21 cellular contexts compared by ENCODE assay signal in genomic region chr6:81875776-81876293, GRCh38.
DNase-seq lines count a peak whose midpoint lies in the region; ATAC-seq and TF ChIP-seq lines count a peak whose summit lies in the region.
"Had no signal": no experiment of that assay in that cellular context is flagged by ENCODE, and none has a peak within 500 bp of the region (broad histone marks: within the 10 kb centered on the region; RNA-seq: fewer than 3 reads in every experiment).

No MANE protein-coding gene starts in this region.

- H3K36me3 Mint-ChIP-seq in stimulated activated effector memory CD8-positive, alpha-beta T cell treated with anti-CD3 and anti-CD28 coated beads, Interleukin-12 subunit alpha, Interleukin-12 subunit beta, amount 100 ng/mL, for 72 hours = no peaks in the 10 kb centered on the region

- no peak overlapping the region for H4K91ac ChIP-seq in IMR-90 (ENCODE audit: insufficient read depth, low read depth, low read length)

- no peaks in the 10 kb centered on the region for H3K9me1 ChIP-seq in IMR-90 (ENCODE audit: insufficient read depth, low read length)

- H3K36me3 ChIP-seq in A673 (ENCODE audit: insufficient read depth, low read length, poor library complexity, severe bottlenecking) (no peaks in the 10 kb centered on the region), IMR-90 (ENCODE audit: control insufficient read depth, insufficient read depth, low read length) (no peaks in the 10 kb centered on the region)
- H3K36me3 ChIP-seq: HAP-1, SJCRH30 had no signal

- H2AK5ac ChIP-seq in IMR-90 (ENCODE audit: low read depth, low read length) = no peak overlapping the region

- no peaks in the 10 kb centered on the region for H3K4me1 Mint-ChIP-seq in stimulated activated effector memory CD8-positive, alpha-beta T cell treated with anti-CD3 and anti-CD28 coated beads, Interleukin-12 subunit alpha, Interleukin-12 subunit beta, amount 100 ng/mL, for 72 hours

- H4K8ac ChIP-seq in IMR-90 (ENCODE audit: low read depth in 2 of 2, low read length in 2 of 2) = no peak overlapping the region

- peaks cover 16% of the 10 kb centered on the region for H3K9me3 Mint-ChIP-seq in stimulated activated effector memory CD8-positive, alpha-beta T cell treated with anti-CD3 and anti-CD28 coated beads, Interleukin-12 subunit alpha, Interleukin-12 subunit beta, amount 100 ng/mL, for 72 hours

- no peak overlapping the region for H2AK9ac ChIP-seq in IMR-90 (replicated peaks; ENCODE audit: low read depth, low read length, poor library complexity)

- H3K4me1 ChIP-seq in A673 (ENCODE audit: insufficient read depth, low read length, poor library complexity, severe bottlenecking) (no peaks in the 10 kb centered on the region), IMR-90 (ENCODE audit: control insufficient read depth, insufficient read depth, low read length) (no peaks in the 10 kb centered on the region)
- H3K4me1 ChIP-seq: HAP-1, SJCRH30 had no signal

- CTCF ChIA-PET in A673 (lab: Charles Lee) (no interaction called here), IMR-90 (lab: Yijun Ruan, JAX) (no interaction called here)

- no peak for TF ChIP-seq RAD21 in IMR-90 (IDR thresholded peaks at IDR 0.05; ENCODE audit: low read length)

- H4K20me1 ChIP-seq in IMR-90 (ENCODE audit: insufficient read depth, low read length) = no peaks in the 10 kb centered on the region

- no peak overlapping the region for H4K5ac ChIP-seq in IMR-90 (ENCODE audit: low read depth, low read length)

- H3K18ac ChIP-seq in IMR-90 (ENCODE audit: low read depth, low read length) = no peak overlapping the region

- H3K56ac ChIP-seq in IMR-90 (ENCODE audit: extremely low read depth, insufficient read depth, low read length) = no peak overlapping the region

- H3K9me3 ChIP-seq in A673 (ENCODE audit: low read depth, low read length, poor library complexity, severe bottlenecking) (no peaks in the 10 kb centered on the region), IMR-90 (ENCODE audit: control insufficient read depth, insufficient read depth, low read length) (no peaks in the 10 kb centered on the region)
- H3K9me3 ChIP-seq: HAP-1, SJCRH30 had no signal

- H3K27ac ChIP-seq in A673 (ENCODE audit: low read depth, low read length, poor library complexity, severe bottlenecking) (no peak overlapping the region), IMR-90 (ENCODE audit: insufficient read depth, low read length) (no peak overlapping the region)
- H3K27ac ChIP-seq: HL-60, KMS-11, SJCRH30 had no signal

- no peak overlapping the region for H3K4me3 Mint-ChIP-seq in stimulated activated effector memory CD8-positive, alpha-beta T cell treated with anti-CD3 and anti-CD28 coated beads, Interleukin-12 subunit alpha, Interleukin-12 subunit beta, amount 100 ng/mL, for 72 hours

- H2AFZ ChIP-seq in IMR-90 (replicated peaks; ENCODE audit: low read length, poor library complexity) = no peak overlapping the region

- H2BK20ac ChIP-seq in IMR-90 (ENCODE audit: low read depth, low read length) = no peak overlapping the region

- H3K4me3 ChIP-seq in A673 (ENCODE audit: low read depth, low read length, poor library complexity, severe bottlenecking) = no peak overlapping the region
- H3K4me3 ChIP-seq in IMR-90 (ENCODE audit: insufficient read depth, low read depth, low read length) = no peak overlapping the region
- H3K4me3 ChIP-seq: GM12878, HAP-1, SJCRH30 had no signal

- BruUV-seq in A673 (replicated peaks; lab: Mats Ljungman, UMichigan) = no TSS peak
- BruUV-seq in IMR-90 (replicated peaks; lab: Mats Ljungman, UMichigan) = no TSS peak

- H3K9ac ChIP-seq in IMR-90 (ENCODE audit: low read depth, low read length) = no peak overlapping the region
- H3K9ac ChIP-seq: KMS-11 had no signal

- no peak overlapping the region for H3K4ac ChIP-seq in IMR-90 (ENCODE audit: low read depth, low read length)

- no CpG with 5 or more reads among the region's 3 CpGs for WGBS in IMR-90 (ENCODE audit: extremely low coverage in 2 of 2, insufficient read length in 1 of 2), 2 experiments

- peak; percentile 16 for DNase-seq in A673 (ENCODE audit: low spot score)
- DNase-seq in IMR-90 = no peak
- DNase-seq in astrocyte of the hippocampus (ENCODE audit: low read depth, low spot score) = peak; percentile 92
- peak; percentile 32 for DNase-seq in mucosa of gallbladder (ENCODE audit: low spot score)
- DNase-seq in stimulated activated CD4-positive, alpha-beta T cell treated with anti-CD3 and anti-CD28 coated beads, Interleukin-12 subunit alpha, Interleukin-12 subunit beta, amount 100 ng/mL, for 4 hours = no peak
- DNase-seq in NCI-H187 (lab: John Stamatoyannopoulos, UW) = no peak
- no peak for DNase-seq in stimulated activated effector memory CD8-positive, alpha-beta T cell treated with anti-CD3 and anti-CD28 coated beads, Interleukin-12 subunit alpha, Interleukin-12 subunit beta, amount 100 ng/mL, for 72 hours (ENCODE audit: low spot score in 2 of 2)
- no peak for DNase-seq in NCI-H526 treated with DMSO at 0.1 percent for 48 hours (lab: John Stamatoyannopoulos, UW)
- DNase-seq: 8988T, DMS 273 treated with DMSO at 0.1 percent for 48 hours, DMS79 treated with DMSO at 0.1 percent for 48 hours, NCI-H1105, NCI-H146, NCI-H2029 treated with DMSO at 0.1 percent for 48 hours, NCI-H526, OCI-M1, SJCRH30 had no signal

- in situ Hi-C loops in IMR-90 (cut with MboI; ENCODE audit: low sequenced_read_pairs) = no loop called here

- intact Hi-C loops in A673 (cut with micrococcal nuclease; ENCODE audit: unreplicated experiment) = no loop called here
- intact Hi-C loops in IMR-90 (cut with micrococcal nuclease) = no loop called here

- H3K14ac ChIP-seq in IMR-90 (replicated peaks; ENCODE audit: low read depth, low read length) = peak overlapping the region; percentile 52; the same call in 1 of the 2 replicates

- TF ChIP-seq POLR2A in IMR-90 (IDR thresholded peaks at IDR 0.05; ENCODE audit: low read depth, low read length) = no peak

- H2BK15ac ChIP-seq in IMR-90 (ENCODE audit: low read depth, low read length) = no peak overlapping the region

- ATAC-seq in IMR-90 (ENCODE audit: low read depth) = no peak
- ATAC-seq in stimulated activated effector memory CD8-positive, alpha-beta T cell treated with anti-CD3 and anti-CD28 coated beads, Interleukin-12 subunit alpha, Interleukin-12 subunit beta, amount 100 ng/mL, for 72 hours = no peak
- ATAC-seq: GM12878 had no signal

- H3K4me2 ChIP-seq in IMR-90 (ENCODE audit: low read depth, low read length) = no peak overlapping the region
- H3K4me2 ChIP-seq: KMS-11 had no signal

- H3K23ac ChIP-seq in IMR-90 (ENCODE audit: low read depth, low read length) = no peak overlapping the region

- POLR2A ChIA-PET in A673 (lab: Charles Lee; ENCODE audit: low non-redundant PET) = no interaction called here
- POLR2A ChIA-PET in IMR-90 (lab: Charles Lee; ENCODE audit: unreplicated experiment) = no interaction called here

- no peak overlapping the region for H2BK5ac ChIP-seq in IMR-90 (ENCODE audit: low read depth, low read length, poor library complexity, severe bottlenecking)

- H2BK120ac ChIP-seq in IMR-90 (ENCODE audit: low read depth, low read length) = peak overlapping the region; percentile 13; the same call in 1 of the 2 replicates

- H3K27me3 ChIP-seq in A673 (replicated peaks; ENCODE audit: insufficient read depth, low read depth, low read length, poor library complexity) = no peaks in the 10 kb centered on the region
- no peaks in the 10 kb centered on the region for H3K27me3 ChIP-seq in IMR-90 (ENCODE audit: control insufficient read depth, insufficient read depth, low read length)
- H3K27me3 ChIP-seq: SJCRH30 had no signal

- dilution Hi-C loops in IMR-90 (cut with HindIII; ENCODE audit: low sequenced_read_pairs, unreplicated experiment) = no loop called here

- no peaks in the 10 kb centered on the region for H3K79me1 ChIP-seq in IMR-90 (ENCODE audit: low read depth in 1 of 2, low read length in 2 of 2)

- TF ChIP-seq CTCF in A673 (conservative IDR thresholded peaks at IDR 0.05; ENCODE audit: low read depth, low read length) (no peak), IMR-90 (conservative IDR thresholded peaks at IDR 0.05; ENCODE audit: low read depth, low read length) (no peak)

- no peak overlapping the region for H3K27ac Mint-ChIP-seq in stimulated activated effector memory CD8-positive, alpha-beta T cell treated with anti-CD3 and anti-CD28 coated beads, Interleukin-12 subunit alpha, Interleukin-12 subunit beta, amount 100 ng/mL, for 72 hours

TF ChIP-seq in IMR-90, 13 proteins besides CTCF, POLR2A, EP300 and RAD21 (continues in another document):
- TF ChIP-seq FOS (IDR thresholded peaks at IDR 0.05; ENCODE audit: low read depth, low read length) (no peak), ELK1 (IDR thresholded peaks at IDR 0.05; ENCODE audit: borderline replicate concordance, low read depth, low read length) (no peak), SMC3 (IDR thresholded peaks at IDR 0.05; ENCODE audit: low read depth, low read length) (no peak), MAFK (IDR thresholded peaks at IDR 0.05; ENCODE audit: low read depth, low read length) (no peak), RFX5 (IDR thresholded peaks at IDR 0.05; ENCODE audit: low read depth, low read length) (no peak), CEBPB (IDR thresholded peaks at IDR 0.05; ENCODE audit: low read depth, low read length) (no peak), BHLHE40 (IDR thresholded peaks at IDR 0.05; ENCODE audit: low read depth, low read length) (no peak), MXI1 (IDR thresholded peaks at IDR 0.05; ENCODE audit: borderline replicate concordance, low read depth, low read length) (no peak), USF2 (IDR thresholded peaks at IDR 0.05; ENCODE audit: low read depth, low read length) (no peak), NFE2L2 (IDR thresholded peaks at IDR 0.05; ENCODE audit: low read depth, low read length) (no peak), CHD1 (IDR thresholded peaks at IDR 0.05; ENCODE audit: low read depth, low read length) (no peak), RCOR1 (IDR thresholded peaks at IDR 0.05; ENCODE audit: insufficient replicate concordance, low read length) (no peak)

Comparison
In these comparisons a context has a peak if more than half of its experiments do, and no peak if none do; other contexts are left out.
1. DNase-seq: peak in A673 (single experiment), astrocyte of the hippocampus (single experiment) and mucosa of gallbladder (single experiment); none in IMR-90 (single experiment), stimulated activated CD4-positive, alpha-beta T cell treated with anti-CD3 and anti-CD28 coated beads, Interleukin-12 subunit alpha, Interleukin-12 subunit beta, amount 100 ng/mL, for 4 hours (single experiment), NCI-H187 (0 of 2), stimulated activated effector memory CD8-positive, alpha-beta T cell treated with anti-CD3 and anti-CD28 coated beads, Interleukin-12 subunit alpha, Interleukin-12 subunit beta, amount 100 ng/mL, for 72 hours (0 of 2) and NCI-H526 treated with DMSO at 0.1 percent for 48 hours (single experiment).